ENCODE assay signal across 16 cellular contexts in genomic region chr2:238138331-238139102, GRCh38. TPM values are rescaled to one million over a fixed set of nuclear protein-coding genes. Genes with fewer than 3 reads are reported as not detected.
DNase-seq lines count a peak whose midpoint lies in the region; ATAC-seq and TF ChIP-seq lines count a peak whose summit lies in the region.
"Had no signal": no experiment of that assay in that cellular context is flagged by ENCODE, and none has a peak within 500 bp of the region (broad histone marks: within the 10 kb centered on the region; RNA-seq: fewer than 3 reads in every experiment).

TSS of gene KLHL30 (plus strand) at chr2:238138668. CDS start at chr2:238140755, 2,087 bp downstream.

- H3K36me3 ChIP-seq in BLaER1 treated with 17β-estradiol and CSF1 and Interleukin-3, amounts not matched to agents 10 nM and 100 nM = 0 out of 22 replicates have a peak, but pooled peaks cover 0 to 10% (median 0%) of the 10 kb centered on the region in 11 experiments
- no peaks in the 10 kb centered on the region for H3K36me3 ChIP-seq in PC-9 (ENCODE audit: low read depth)
- peaks cover 0 to 33% of the 10 kb centered on the region in 2 donors for H3K36me3 ChIP-seq in psoas muscle (ENCODE audit: insufficient read depth in 1 of 2, low read depth in 1 of 2)
- H3K36me3 ChIP-seq: SJSA1 had no signal

- H3K27ac ChIP-seq in BLaER1 treated with 17β-estradiol and CSF1 and Interleukin-3, amounts not matched to agents 10 nM and 100 nM = peak within 1 kb of the TSS; percentile 60 to 74 (median 68); a peak in 21 of 22 replicates
- H3K27ac ChIP-seq in PC-9 (no peak within 1 kb of the TSS), psoas muscle (peak within 1 kb of the TSS; percentile 99), caudate nucleus (ENCODE audit: low read depth, low read length) (no peak within 1 kb of the TSS)
- H3K27ac ChIP-seq: HL-60, SJSA1 had no signal

- 20 to 25% (median 22%) methylated on average over 16 to 20 of the region's 20 CpGs for WGBS in psoas muscle, 3 donors

- H2AFZ ChIP-seq in PC-9 = no peak within 1 kb of the TSS

- H3K9me3 ChIP-seq in BLaER1 treated with 17β-estradiol and CSF1 and Interleukin-3, amounts not matched to agents 10 nM and 100 nM (replicated peaks in 1 of 11) = no peaks in the 10 kb centered on the region
- H3K9me3 ChIP-seq in PC-9 (ENCODE audit: insufficient read depth, low read depth) (no peaks in the 10 kb centered on the region), psoas muscle (no peaks in the 10 kb centered on the region)
- H3K9me3 ChIP-seq: SJSA1 had no signal

- H3F3A ChIP-seq in PC-9 (ENCODE audit: insufficient read depth, low read depth) = peaks cover 26% of the 10 kb centered on the region; the same call in 1 of the 2 replicates

- H3K4me1 ChIP-seq in BLaER1 treated with 17β-estradiol and CSF1 and Interleukin-3, amounts not matched to agents 10 nM and 100 nM = peaks cover 76 to 89% (median 81%) of the 10 kb centered on the region in 10 experiments
- H3K4me1 ChIP-seq in PC-9 (replicated peaks; ENCODE audit: insufficient read depth) (peaks cover 58% of the 10 kb centered on the region), psoas muscle (peaks cover 56% of the 10 kb centered on the region)

- BruUV-seq in PC-9 (replicated peaks; lab: Mats Ljungman, UMichigan) = no TSS peak

- peak within 1 kb of the TSS; percentile 55 to 82 (median 73) for H3K9ac ChIP-seq in BLaER1 treated with 17β-estradiol and CSF1 and Interleukin-3, amounts not matched to agents 10 nM and 100 nM

- peaks cover 0 to 33% (median 0%) of the 10 kb centered on the region in 11 experiments; a peak in 4 of 22 replicates for H4K20me1 ChIP-seq in BLaER1 treated with 17β-estradiol and CSF1 and Interleukin-3, amounts not matched to agents 10 nM and 100 nM
- no peaks in the 10 kb centered on the region for H4K20me1 ChIP-seq in PC-9 (ENCODE audit: insufficient read depth)

- H3K79me2 ChIP-seq in PC-9 (ENCODE audit: low read depth) = no peaks in the 10 kb centered on the region

- H3K27me3 ChIP-seq in BLaER1 treated with 17β-estradiol and CSF1 and Interleukin-3, amounts not matched to agents 10 nM and 100 nM = no peaks in the 10 kb centered on the region
- H3K27me3 ChIP-seq in PC-9 (ENCODE audit: insufficient read depth, low read depth) = no peaks in the 10 kb centered on the region
- no peaks in the 10 kb centered on the region for H3K27me3 ChIP-seq in psoas muscle (ENCODE audit: insufficient read depth in 3 of 3, low read length in 2 of 3)
- H3K27me3 ChIP-seq: SJSA1 had no signal

- ATAC-seq in psoas muscle (peak; percentile 72 to 77 (median 73)), esophagus mucosa (no peak)
- ATAC-seq: naive thymus-derived CD8-positive, alpha-beta T cell had no signal

- POLR2A ChIA-PET in PC-9 (lab: Charles Lee; ENCODE audit: unreplicated experiment) = interaction anchor here (0.6 kb wide), 2 partner anchors 63 to 82 kb away, joined by 4 to 13 read pairs; no protein-coding TSS in a partner anchor

- H3K4me3 ChIP-seq in BLaER1 treated with 17β-estradiol and CSF1 and Interleukin-3, amounts not matched to agents 10 nM and 100 nM = peak within 1 kb of the TSS; percentile 26 to 68 (median 42)
- H3K4me3 ChIP-seq in PC-9 = no peak within 1 kb of the TSS
- H3K4me3 ChIP-seq in psoas muscle = peak within 1 kb of the TSS; percentile 83
- H3K4me3 ChIP-seq: SJSA1 had no signal

- H3K9me2 ChIP-seq in PC-9 (ENCODE audit: insufficient read depth) = no peaks in the 10 kb centered on the region

- CTCF ChIA-PET in PC-9 (lab: Charles Lee) = interaction anchor here (1.2 kb wide), 1 partner anchor 11 kb away, joined by 3 read pairs; no protein-coding TSS in a partner anchor

- intact Hi-C loops in PC-9 (cut with micrococcal nuclease; ENCODE audit: unreplicated experiment) = no loop called here
- intact Hi-C loops in cardiac septum (cut with DNase I) = loop anchor here (2.0 to 5.0 kb wide), 2 partner anchors 76 to 278 kb away; partner anchors contain the start of gene SCLY
- intact Hi-C loops in psoas muscle (cut with DNase I) = loop anchor here (5.0 to 10.0 kb wide), 3 partner anchors 171 to 274 kb away; partner anchors contain the start of gene UBE2F (in 2 of the 2)
- intact Hi-C loops in posterior vena cava (cut with DNase I) = no loop called here

- TF ChIP-seq CTCF in PC-9 (conservative IDR thresholded peaks at IDR 0.05) (no peak), psoas muscle (IDR thresholded peaks at IDR 0.05) (no peak)

- H3K4me2 ChIP-seq in BLaER1 treated with 17β-estradiol and CSF1 and Interleukin-3, amounts not matched to agents 10 nM and 100 nM = peak within 1 kb of the TSS; percentile 86 to 98 (median 95)
- H3K4me2 ChIP-seq in PC-9 = peak within 1 kb of the TSS; percentile 48

- DNase-seq in PC-9 (peak in 1 of 2 experiments; percentile 59), cardiac septum (ENCODE audit: low spot score) (peak; percentile 84), psoas muscle (peak; percentile 82 to 93), caudate nucleus (lab: John Stamatoyannopoulos, UW) (no peak), posterior vena cava (ENCODE audit: low spot score) (no peak), NCI-H2107 treated with DMSO at 0.1 percent for 48 hours (lab: John Stamatoyannopoulos, UW; ENCODE audit: unreplicated experiment) (no peak)
- DNase-seq: DMS153; MV-4-11; naive thymus-derived CD8-positive, alpha-beta T cell; NCI-H446 treated with DMSO at 0.1 percent for 48 hours had no signal

RNA-seq across cellular contexts. Expression of gene KLHL30, which starts in this region (rescaled TPM):
- 0.80 and 1.2 TPM in 2 replicates for total RNA-seq in PC-9 (2021)
- total RNA-seq in cardiac septum = 14.3 TPM
- 100 to 1,000 TPM in 3 of 4 donors, 10 to 100 TPM in 1; 82.1 to 175 (median 153) TPM for total RNA-seq in psoas muscle
- 100 to 1,000 TPM in 1 of 3 donors, 10 to 100 TPM in 2; 67.7 to 121 (median 91.7) TPM for polyA plus RNA-seq in psoas muscle
- 0.08 TPM for total RNA-seq in esophagus mucosa
- total RNA-seq in posterior vena cava = 10 to 100 TPM in 1 of 2 donors, 1 to 10 TPM in 1; 9.6 to 10.7 TPM
- total RNA-seq: naive thymus-derived CD8-positive, alpha-beta T cell; WTC11 had no signal
- polyA plus RNA-seq: AG04450; naive thymus-derived CD8-positive, alpha-beta T cell had no signal

Comparison
In these comparisons a context has a peak if more than half of its experiments do, and no peak if none do; other contexts are left out.
1. H3K27ac ChIP-seq: peak in BLaER1 treated with 17β-estradiol and CSF1 and Interleukin-3, amounts not matched to agents 10 nM and 100 nM (11 of 11) and psoas muscle (single experiment); none in PC-9 (single experiment) and caudate nucleus (single experiment).
2. DNase-seq: peak in cardiac septum (single experiment) and psoas muscle (2 of 2); none in caudate nucleus (0 of 61), posterior vena cava (single experiment) and NCI-H2107 treated with DMSO at 0.1 percent for 48 hours (single experiment).
3. intact Hi-C loops: an anchor here in cardiac septum (2.0 to 5.0 kb wide) and psoas muscle (5.0 to 10.0 kb wide); none called in PC-9 and posterior vena cava.